8 cellular contexts compared by ENCODE assay signal in genomic region chrX:129678176-129678880, GRCh38. TPM values are rescaled to one million over a fixed set of nuclear protein-coding genes. Genes with fewer than 3 reads are reported as not detected.
DNase-seq lines count a peak whose midpoint lies in the region; ATAC-seq and TF ChIP-seq lines count a peak whose summit lies in the region.

No MANE protein-coding gene starts in this region.

- peak overlapping the region; percentile 63 for H3K4me3 ChIP-seq in GM23248
- H3K4me3 ChIP-seq in effector memory CD4-positive, alpha-beta T cell (ENCODE audit: insufficient read depth, low read depth, low read length, poor library complexity, severe bottlenecking), result peak overlapping the region; percentile 39
- H3K4me3 ChIP-seq in mononuclear cell (ENCODE audit: low read length), result peak overlapping the region; percentile 36
- H3K4me3 ChIP-seq in thoracic aorta, result peak overlapping the region; percentile 67

- in situ Hi-C loops in GM23248 (cut with MboI), result no loop called here

- peak overlapping the region; percentile 81 for H3K4me2 ChIP-seq in GM23248 (ENCODE audit: unreplicated experiment)

- H3K9ac ChIP-seq in GM23248, result peak overlapping the region; percentile 73

- POLR2A ChIA-PET in activated CD4-positive, alpha-beta memory T cell treated with anti-CD3 and anti-CD28 coated beads for 36 hours (lab: Charles Lee), result no interaction called here

- H3K27me3 Mint-ChIP-seq in activated CD4-positive, alpha-beta memory T cell treated with anti-CD3 and anti-CD28 coated beads for 36 hours, result no peaks in the 10 kb centered on the region

- no peaks in the 10 kb centered on the region for H3K36me3 ChIP-seq in GM23248 (ENCODE audit: low read depth)
- H3K36me3 ChIP-seq in effector memory CD4-positive, alpha-beta T cell (ENCODE audit: control insufficient read depth, insufficient read depth, low read length), result no peaks in the 10 kb centered on the region
- no peaks in the 10 kb centered on the region for H3K36me3 ChIP-seq in thoracic aorta

- H2AFZ ChIP-seq in GM23248, result peak overlapping the region; percentile 93

- peak overlapping the region; percentile 49 for H3K4me3 Mint-ChIP-seq in activated CD4-positive, alpha-beta memory T cell treated with anti-CD3 and anti-CD28 coated beads for 36 hours

- no peaks in the 10 kb centered on the region for H3K36me3 Mint-ChIP-seq in activated CD4-positive, alpha-beta memory T cell treated with anti-CD3 and anti-CD28 coated beads for 36 hours

- no peaks in the 10 kb centered on the region for H3F3A ChIP-seq in GM23248 (ENCODE audit: insufficient read depth)

- WGBS in GM23248 (ENCODE audit: low coverage in 1 of 2, low lambda C conversion rate in 2 of 2, missing lambda C conversion rate in 2 of 2), 2 experiments, result 4 to 5% methylated on average over 25 to 32 of the region's 49 CpGs

- intact Hi-C loops in activated CD4-positive, alpha-beta memory T cell treated with anti-CD3 and anti-CD28 coated beads for 36 hours (cut with micrococcal nuclease), result no loop called here

- peak; percentile 69 for ATAC-seq in thoracic aorta (ENCODE audit: insufficient number of reproducible peaks, low FRiP score, low read depth)

- H3K79me2 ChIP-seq in GM23248 (ENCODE audit: insufficient read depth), result no peaks in the 10 kb centered on the region

- peaks cover 8% of the 10 kb centered on the region for H3K4me1 Mint-ChIP-seq in activated CD4-positive, alpha-beta memory T cell treated with anti-CD3 and anti-CD28 coated beads for 36 hours (ENCODE audit: low read depth)

- CTCF ChIA-PET in activated CD4-positive, alpha-beta memory T cell treated with anti-CD3 and anti-CD28 coated beads for 36 hours (lab: Charles Lee), result interaction anchor here (0.6 to 1.6 kb wide), 5 partner anchors 23 to 275 kb away, joined by 3 to 6 read pairs (median 4); partner anchors contain the start of gene APLN

- H3K27me3 ChIP-seq in GM23248 (replicated peaks; ENCODE audit: insufficient read depth), result no peaks in the 10 kb centered on the region
- H3K27me3 ChIP-seq in effector memory CD4-positive, alpha-beta T cell (replicated peaks; ENCODE audit: control insufficient read depth, insufficient read depth, low read length, poor library complexity, severe bottlenecking), result no peaks in the 10 kb centered on the region
- H3K27me3 ChIP-seq in mononuclear cell (ENCODE audit: insufficient read depth, low read length), result no peaks in the 10 kb centered on the region
- H3K27me3 ChIP-seq in thoracic aorta (replicated peaks; ENCODE audit: insufficient read depth), result no peaks in the 10 kb centered on the region

- H4K20me1 ChIP-seq in GM23248 (ENCODE audit: insufficient read depth), result no peaks in the 10 kb centered on the region

- H3K9me3 Mint-ChIP-seq in activated CD4-positive, alpha-beta memory T cell treated with anti-CD3 and anti-CD28 coated beads for 36 hours, result no peaks in the 10 kb centered on the region

- H3K27ac Mint-ChIP-seq in activated CD4-positive, alpha-beta memory T cell treated with anti-CD3 and anti-CD28 coated beads for 36 hours, result no peak overlapping the region

- DNase-seq in COLO668 (lab: John Stamatoyannopoulos, UW; ENCODE audit: unreplicated experiment) (peak; percentile 86), GM23248 (peak; percentile 62), NCI-H2171 treated with DMSO at 0.1 percent for 48 hours (lab: John Stamatoyannopoulos, UW) (peak; percentile 47), thoracic aorta (ENCODE audit: low spot score) (no peak), COLO829 (ENCODE audit: low spot score) (no peak)
- peak; percentile 55 for DNase-seq in activated CD4-positive, alpha-beta memory T cell treated with anti-CD3 and anti-CD28 coated beads for 36 hours
- DNase-seq in effector memory CD4-positive, alpha-beta T cell, result peak; percentile 16 to 42 (median 27)

- H3K9me3 ChIP-seq in GM23248 (ENCODE audit: low read depth) (no peaks in the 10 kb centered on the region), mononuclear cell (ENCODE audit: low read depth, low read length) (no peaks in the 10 kb centered on the region), thoracic aorta (no peaks in the 10 kb centered on the region)
- H3K9me3 ChIP-seq in effector memory CD4-positive, alpha-beta T cell (ENCODE audit: control insufficient read depth, low read length), result no peaks in the 10 kb centered on the region

- H3K27ac ChIP-seq in GM23248, result no peak overlapping the region
- peak overlapping the region; percentile 37 for H3K27ac ChIP-seq in effector memory CD4-positive, alpha-beta T cell (ENCODE audit: insufficient read depth, low read length, poor library complexity, severe bottlenecking)
- H3K27ac ChIP-seq in thoracic aorta, result peak overlapping the region; percentile 84 to 89

- H3K9me2 ChIP-seq in GM23248 (ENCODE audit: insufficient read depth), result no peaks in the 10 kb centered on the region

- H3K4me1 ChIP-seq in GM23248 (ENCODE audit: insufficient read depth) (peaks cover 6% of the 10 kb centered on the region), mononuclear cell (ENCODE audit: insufficient read depth, low read length) (peaks cover 18% of the 10 kb centered on the region), thoracic aorta (ENCODE audit: control insufficient read depth in 1 of 2, low read depth in 2 of 2) (peaks cover 0 to 14% of the 10 kb centered on the region in 2 donors)
- H3K4me1 ChIP-seq in effector memory CD4-positive, alpha-beta T cell (ENCODE audit: control insufficient read depth, insufficient read depth, low read length, poor library complexity, severe bottlenecking), result peaks cover 4% of the 10 kb centered on the region

- TF ChIP-seq CTCF in thoracic aorta (IDR thresholded peaks at IDR 0.05), result peak; percentile 35

RNA-seq across cellular contexts. Expression of gene APLN, which starts 23.6 kb away (rescaled TPM):
- 0.43 and 1.1 TPM in 2 replicates for total RNA-seq in GM23248 (2014; rRNA removed; shearing (Covaris generic))
- 0.80 and 1.1 TPM in 2 replicates for polyA plus RNA-seq in GM23248 (2016; fragmentation: Nextera tagmentation; extraction: Ambion mirVana)
- under 1 TPM; 0.26 to 0.36 TPM for total RNA-seq in activated CD4-positive, alpha-beta memory T cell treated with anti-CD3 and anti-CD28 coated beads for 36 hours
- total RNA-seq in mononuclear cell, result not detected
- total RNA-seq in thoracic aorta, result 1 to 10 TPM; 1.1 to 1.8 TPM

Comparison
In these comparisons a context has a peak if more than half of its experiments do, and no peak if none do; other contexts are left out.
1. DNase-seq: peak in COLO668 (single experiment), GM23248 (single experiment), NCI-H2171 treated with DMSO at 0.1 percent for 48 hours (single experiment), activated CD4-positive, alpha-beta memory T cell treated with anti-CD3 and anti-CD28 coated beads for 36 hours (single experiment) and effector memory CD4-positive, alpha-beta T cell (3 of 3); none in thoracic aorta (single experiment) and COLO829 (single experiment).
2. Peak in every context shown above with its lines, with median percentiles within 50 percentile points of each other: H3K4me3 ChIP-seq.